8 cellular contexts compared by ENCODE assay signal in the genomic region with DNA sequence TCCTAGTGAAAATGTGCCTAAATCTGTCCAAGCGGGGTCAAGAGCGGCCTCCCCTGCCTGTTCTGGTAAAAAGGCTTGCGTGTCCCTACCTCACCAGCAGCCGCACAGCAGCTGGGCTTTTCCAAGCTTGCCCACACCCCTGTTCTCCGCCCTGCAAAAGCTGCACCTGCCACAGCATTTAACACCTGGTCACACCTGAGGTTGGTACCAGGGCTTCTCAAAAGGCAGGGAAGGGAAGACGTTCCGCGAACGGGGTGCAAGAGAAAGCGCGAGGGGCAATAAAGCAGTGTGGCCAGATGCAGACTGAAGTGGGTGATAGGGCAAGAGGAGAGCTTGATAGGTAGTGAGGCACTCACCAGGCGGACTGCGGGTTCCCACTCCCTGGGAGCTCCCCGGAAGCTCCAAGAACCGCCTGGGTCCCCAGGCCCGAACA. TPM values are rescaled to one million over a fixed set of nuclear protein-coding genes. Genes with fewer than 3 reads are reported as not detected.
DNase-seq lines count a peak whose midpoint lies in the region; ATAC-seq and TF ChIP-seq lines count a peak whose summit lies in the region.

No MANE protein-coding gene starts in this region.

- no peaks in the 10 kb centered on the region for H4K20me1 ChIP-seq in mammary epithelial cell (ENCODE audit: insufficient read depth, low read length)

- TF ChIP-seq CTCF in mammary epithelial cell (conservative IDR thresholded peaks at IDR 0.05 in 1 of 2, IDR thresholded peaks at IDR 0.05 in 1 of 2; ENCODE audit: extremely low read depth in 1 of 2, insufficient read depth in 1 of 2, low read depth in 1 of 2, low read length in 2 of 2) = no peak
- TF ChIP-seq CTCF in stomach (IDR thresholded peaks at IDR 0.05) = no peak

- in situ Hi-C loops in mammary epithelial cell (cut with MboI; ENCODE audit: low sequenced_read_pairs in 2 of 2) = no loop called here

- no peak for TF ChIP-seq EP300 in stomach (IDR thresholded peaks at IDR 0.05)

- DNase-seq in DMS79 treated with DMSO at 0.1 percent for 48 hours (lab: John Stamatoyannopoulos, UW) (peak; percentile 72), NT2/D1 (ENCODE audit: low read depth, low spot score) (no peak), mammary epithelial cell (peak; percentile 48), islet precursor cell (peak; percentile 75), stomach (peak; percentile 35), middle frontal gyrus (ENCODE audit: extremely low spot score, low spot score) (no peak)

- ATAC-seq in GM19452 (IDR thresholded peaks at IDR 0.05; ENCODE audit: unreplicated experiment) = peak; percentile 49
- peak; percentile 40 for ATAC-seq in HG03442 (IDR thresholded peaks at IDR 0.05; ENCODE audit: unreplicated experiment)

- H3K9ac ChIP-seq in NT2/D1 (ENCODE audit: insufficient read length, low read depth) (peak overlapping the region; percentile 96), mammary epithelial cell (ENCODE audit: insufficient read depth, low read length) (peak overlapping the region; percentile 55)

- intact Hi-C loops in mammary epithelial cell (cut with micrococcal nuclease) (no loop called here), stomach (cut with DNase I; ENCODE audit: low total_unique reads) (no loop called here)

- H2AFZ ChIP-seq in mammary epithelial cell (ENCODE audit: low read depth, low read length) = peak overlapping the region; percentile 98

- CTCF ChIA-PET in mammary epithelial cell (lab: Charles Lee; ENCODE audit: low non-redundant PET) = interaction anchor here (1.0 kb wide), 1 partner anchor 18 kb away, joined by 6 read pairs; no protein-coding TSS in a partner anchor

- H3K4me1 ChIP-seq in NT2/D1 (ENCODE audit: insufficient read depth, insufficient read length) (no peaks in the 10 kb centered on the region), mammary epithelial cell (ENCODE audit: insufficient read depth, low read length) (peaks cover 10% of the 10 kb centered on the region), stomach (peaks cover 11 to 31% (median 22%) of the 10 kb centered on the region in 4 donors)

- H3K79me2 ChIP-seq in mammary epithelial cell (ENCODE audit: insufficient read depth, low read length) = peaks cover 32% of the 10 kb centered on the region

- dilution Hi-C loops in mammary epithelial cell (cut with HindIII; ENCODE audit: low sequenced_read_pairs) = no loop called here

- H3K27ac ChIP-seq in mammary epithelial cell (ENCODE audit: insufficient read depth, low read depth, low read length) (no peak overlapping the region), stomach (peak overlapping the region; percentile 84 to 94 (median 90))

- TF ChIP-seq POLR2A in stomach (IDR thresholded peaks at IDR 0.05) = no peak

- peak overlapping the region; percentile 88 for H3K4me2 ChIP-seq in mammary epithelial cell (ENCODE audit: insufficient read depth, low read depth, low read length)

- H3K4me3 ChIP-seq in NT2/D1 (ENCODE audit: insufficient read length, low read depth) (peak overlapping the region; percentile 95), mammary epithelial cell (replicated peaks in 1 of 3; ENCODE audit: insufficient read depth in 1 of 3, low read depth in 2 of 3, low read length in 3 of 3) (peak overlapping the region; percentile 74 to 93 (median 86)), stomach (peak overlapping the region; percentile 83 to 94 (median 85))

- H3K9me3 ChIP-seq in NT2/D1 (ENCODE audit: insufficient read depth, low read length) = no peaks in the 10 kb centered on the region
- no peaks in the 10 kb centered on the region for H3K9me3 ChIP-seq in mammary epithelial cell (replicated peaks; ENCODE audit: insufficient read depth, low read length)
- H3K9me3 ChIP-seq in stomach = no peaks in the 10 kb centered on the region

- BruUV-seq in mammary epithelial cell (replicated peaks; lab: Mats Ljungman, UMichigan) = no TSS peak

- WGBS in mammary epithelial cell (ENCODE audit: low coverage, missing lambda C conversion rate) = 1% methylated on average over 11 of the region's 16 CpGs
- WGBS in stomach, 5 donors = 4 to 12% (median 5%) methylated on average over 11 to 16 of the region's 16 CpGs

- H3K27me3 ChIP-seq in NT2/D1 (ENCODE audit: insufficient read depth, insufficient read length) = no peaks in the 10 kb centered on the region
- H3K27me3 ChIP-seq in mammary epithelial cell (ENCODE audit: insufficient read depth, low read length) = no peaks in the 10 kb centered on the region
- no peaks in the 10 kb centered on the region for H3K27me3 ChIP-seq in stomach

- peaks cover 16% of the 10 kb centered on the region for H3K36me3 ChIP-seq in NT2/D1 (ENCODE audit: insufficient read depth, insufficient read length, low read length)
- peaks cover 2% of the 10 kb centered on the region for H3K36me3 ChIP-seq in mammary epithelial cell (ENCODE audit: insufficient read depth, low read length)
- peaks cover 0 to 11% (median 10%) of the 10 kb centered on the region in 4 donors for H3K36me3 ChIP-seq in stomach

RNA-seq across cellular contexts. Expression of a gene that starts 25.6 kb away (rescaled TPM):
- total RNA-seq in mammary epithelial cell = 1 to 10 TPM; 6.5 to 7.4 TPM
- polyA plus RNA-seq in mammary epithelial cell = 3.1 TPM
- polyA minus RNA-seq in mammary epithelial cell = not detected
- total RNA-seq in stomach = 1 to 10 TPM in 2 of 5 donors, not detected in 3; 1.0 to 5.3 TPM
- polyA plus RNA-seq in stomach = 1 to 10 TPM; 1.0 to 3.4 (median 2.6) TPM

Comparison
In these comparisons a context has a peak if more than half of its experiments do, and no peak if none do; other contexts are left out.
1. DNase-seq: peak in DMS79 treated with DMSO at 0.1 percent for 48 hours (single experiment), mammary epithelial cell (single experiment), islet precursor cell (single experiment) and stomach (single experiment); none in NT2/D1 (single experiment) and middle frontal gyrus (single experiment).
2. Peak in every context shown above with its lines, with median percentiles within 50 percentile points of each other: H3K4me3 ChIP-seq.